Comparison of ENCODE assay signal across 15 cellular contexts in genomic region chr17:18980682-18981384, GRCh38. TPM values are rescaled to one million over a fixed set of nuclear protein-coding genes. Genes with fewer than 3 reads are reported as not detected.
A peak's percentile ranks its signal among the peaks of the same experiment; 100 is the strongest.
DNase-seq lines count a peak whose midpoint lies in the region; ATAC-seq and TF ChIP-seq lines count a peak whose summit lies in the region.
"Had no signal": no experiment of that assay in that cellular context is flagged by ENCODE, and none has a peak within 500 bp of the region (broad histone marks: within the 10 kb centered on the region; RNA-seq: fewer than 3 reads in every experiment).

No MANE protein-coding gene starts in this region.

- no peaks in the 10 kb centered on the region for H3K27me3 ChIP-seq in mesendoderm (ENCODE audit: insufficient read depth, low read length, poor library complexity)
- H3K27me3 ChIP-seq: left lung had no signal

- H2BK120ac ChIP-seq in mesendoderm (ENCODE audit: low read depth, low read length): no peak overlapping the region

- H3K23ac ChIP-seq in mesendoderm (ENCODE audit: low read length): no peak overlapping the region

- peaks cover 32% of the 10 kb centered on the region for H3K4me1 Mint-ChIP-seq in HFFc6 (ENCODE audit: low read depth)
- H3K4me1 Mint-ChIP-seq: IgD-negative memory B cell had no signal

- no peak overlapping the region for H4K8ac ChIP-seq in mesendoderm (ENCODE audit: low read depth, low read length)

- no peaks in the 10 kb centered on the region for H3K79me1 ChIP-seq in mesendoderm (ENCODE audit: low read length)

- no peak overlapping the region for H3K27ac ChIP-seq in mesendoderm (ENCODE audit: low read depth, low read length)
- H3K27ac ChIP-seq: left lung had no signal

- no peaks in the 10 kb centered on the region for H3K27me3 Mint-ChIP-seq in HFFc6 (ENCODE audit: insufficient read depth)
- H3K27me3 Mint-ChIP-seq: IgD-negative memory B cell had no signal

- peak; percentile 57 for DNase-seq in A172 (ENCODE audit: low spot score)
- DNase-seq in HFFc6: peak; percentile 64
- peak; percentile 68 for DNase-seq in astrocyte of the hippocampus (ENCODE audit: low read depth, low spot score)
- peak; percentile 72 for DNase-seq in mesendoderm
- no peak for DNase-seq in NCI-H1436 (lab: John Stamatoyannopoulos, UW)
- DNase-seq in KBM-7: no peak
- DNase-seq: activated CD4-positive, CD25-positive, alpha-beta regulatory T cell treated with anti-CD3 and anti-CD28 coated beads, Interleukin-2, amount 50 U/mL, for 72 hours; anterior cingulate cortex; DMS53; left lung; NCI-H187 had no signal

- H3K27ac Mint-ChIP-seq in HFFc6: peak overlapping the region; percentile 92
- H3K27ac Mint-ChIP-seq: IgD-negative memory B cell had no signal

- H3K4me1 ChIP-seq in mesendoderm (ENCODE audit: control insufficient read depth, low read depth, low read length): no peaks in the 10 kb centered on the region
- H3K4me1 ChIP-seq: left lung had no signal

- no peak overlapping the region for H3K9ac ChIP-seq in mesendoderm (ENCODE audit: low read length)

- H2BK15ac ChIP-seq in mesendoderm (replicated peaks; ENCODE audit: low read depth): no peak overlapping the region

- H2BK5ac ChIP-seq in mesendoderm (ENCODE audit: low read length): no peak overlapping the region

- ATAC-seq in HG03135 (IDR thresholded peaks at IDR 0.05; ENCODE audit: unreplicated experiment) (no peak), HG02588 (IDR thresholded peaks at IDR 0.05; ENCODE audit: unreplicated experiment) (no peak)
- ATAC-seq: left lung had no signal

- H3K79me2 ChIP-seq in mesendoderm (ENCODE audit: control insufficient read depth, insufficient read depth, low read length): no peaks in the 10 kb centered on the region

- no CpG with 5 or more reads among the region's 15 CpGs for WGBS in mesendoderm (ENCODE audit: extremely low coverage, insufficient coverage, low lambda C conversion rate)

- no peak for TF ChIP-seq CTCF in HFFc6 (IDR thresholded peaks at IDR 0.05)

- no peak overlapping the region for H3K56ac ChIP-seq in mesendoderm (ENCODE audit: low read length)

- in situ Hi-C loops in KBM-7 (cut with MboI; ENCODE audit: low pct_unique_long_range_greater_than_20kb, low sequenced_read_pairs): no loop called here

- H3K36me3 Mint-ChIP-seq in HFFc6 (ENCODE audit: low read depth): peaks cover 13% of the 10 kb centered on the region; the same call in 1 of the 2 replicates

- H2AK5ac ChIP-seq in mesendoderm (ENCODE audit: low read length): no peak overlapping the region

- H3K4ac ChIP-seq in mesendoderm (ENCODE audit: low read depth, low read length): no peak overlapping the region

- H3K4me3 ChIP-seq in mesendoderm (ENCODE audit: low read length): no peak overlapping the region
- H3K4me3 ChIP-seq: left lung had no signal

- H3K4me3 Mint-ChIP-seq in HFFc6: peak overlapping the region; percentile 72
- H3K4me3 Mint-ChIP-seq: IgD-negative memory B cell had no signal

- peaks cover 6% of the 10 kb centered on the region for H3K36me3 ChIP-seq in mesendoderm (ENCODE audit: control insufficient read depth, insufficient read depth, low read length)

- no peaks in the 10 kb centered on the region for H3K9me3 Mint-ChIP-seq in HFFc6
- H3K9me3 Mint-ChIP-seq: IgD-negative memory B cell had no signal

- H3K4me2 ChIP-seq in mesendoderm (ENCODE audit: low read length): no peak overlapping the region

- H3K18ac ChIP-seq in mesendoderm (ENCODE audit: low read length): no peak overlapping the region

- H4K5ac ChIP-seq in mesendoderm (ENCODE audit: low read length): no peak overlapping the region

RNA-seq across cellular contexts. Expression of gene FAM83G, which starts 23.7 kb away (rescaled TPM):
- total RNA-seq in A172 (2014; rRNA removed; shearing (Covaris generic)): 26.3 and 29.5 TPM in 2 replicates
- 10 to 100 TPM; 21.0 to 24.0 (median 21.7) TPM for total RNA-seq in HFFc6 (2021; fragmentation: NEBNext Ultra II Directional; extraction: Animal tissue kit (Norgen Biotek cat#: 25700))
- polyA plus RNA-seq in mesendoderm (2013, experiment 1 of 2): 14.3 TPM
- polyA plus RNA-seq in mesendoderm (2013, experiment 2 of 2): 14.2 TPM

RNA-seq across cellular contexts. Expression of gene SLC5A10, which starts 28.9 kb away (rescaled TPM):
- total RNA-seq in A172 (2014; rRNA removed; shearing (Covaris generic)): 0.22 TPM in 1 of 2 replicates, not detected in the other
- not detected for total RNA-seq in HFFc6 (2021; fragmentation: NEBNext Ultra II Directional; extraction: Animal tissue kit (Norgen Biotek cat#: 25700))
- polyA plus RNA-seq in mesendoderm (2013, experiment 1 of 2): 0.04 TPM
- polyA plus RNA-seq in mesendoderm (2013, experiment 2 of 2): 0.04 TPM
- total RNA-seq: glomerular endothelial cell, left lung had no signal

Comparison
In these comparisons a context has a peak if more than half of its experiments do, and no peak if none do; other contexts are left out.
1. DNase-seq: peak in A172 (single experiment), HFFc6 (single experiment), astrocyte of the hippocampus (single experiment) and mesendoderm (single experiment); none in NCI-H1436 (single experiment) and KBM-7 (single experiment).